Comparison of ENCODE assay signal across 19 cellular contexts in genomic region chr3:98903099-98903498, GRCh38. TPM values are rescaled to one million over a fixed set of nuclear protein-coding genes. Genes with fewer than 3 reads are reported as not detected.
DNase-seq lines count a peak whose midpoint lies in the region; ATAC-seq, FAIRE-seq and TF ChIP-seq lines count a peak whose summit lies in the region.
"Had no signal": no experiment of that assay in that cellular context is flagged by ENCODE, and none has a peak within 500 bp of the region (broad histone marks: within the 10 kb centered on the region; RNA-seq: fewer than 3 reads in every experiment).

No MANE protein-coding gene starts in this region.

- TF ChIP-seq CTCF in SK-N-SH (IDR thresholded peaks at IDR 0.05) = no peak
- TF ChIP-seq CTCF in OCI-LY7 (conservative IDR thresholded peaks at IDR 0.05; ENCODE audit: low read length) = no peak
- no peak for TF ChIP-seq CTCF in retinal pigment epithelial cell (conservative IDR thresholded peaks at IDR 0.05; ENCODE audit: low read depth, low read length)
- no peak for TF ChIP-seq CTCF in pancreas (IDR thresholded peaks at IDR 0.05)

- FAIRE-seq in pancreas (lab: Jason Lieb, UNC) = no peak

- H4K20me1 ChIP-seq in SK-N-SH (ENCODE audit: insufficient read depth) (peaks cover 27% of the 10 kb centered on the region), OCI-LY7 (ENCODE audit: insufficient read depth, low read length) (no peaks in the 10 kb centered on the region)

- H3F3A ChIP-seq in SK-N-SH (replicated peaks; ENCODE audit: insufficient read depth) = peaks cover 37% of the 10 kb centered on the region

- H3K79me2 ChIP-seq in SK-N-SH (ENCODE audit: insufficient read depth) (peaks cover 79% of the 10 kb centered on the region), OCI-LY7 (ENCODE audit: insufficient read depth, low read depth, low read length) (no peaks in the 10 kb centered on the region)

- DNase-seq in SK-N-SH (no peak), OCI-LY7 (ENCODE audit: low spot score) (no peak), retinal pigment epithelial cell (ENCODE audit: low read depth) (no peak), pancreas (no peak), NCI-H1105 (lab: John Stamatoyannopoulos, UW) (no peak)
- DNase-seq: activated CD8-positive, alpha-beta memory T cell treated with anti-CD3 and anti-CD28 coated beads for 24 hours; activated naive CD8-positive, alpha-beta T cell treated with anti-CD3 and anti-CD28 coated beads for 36 hours; activated T-cell treated with anti-CD3 and anti-CD28 coated beads, Interleukin-2, amount 50 U/mL, for 72 hours; dorsolateral prefrontal cortex; MV-4-11; naive thymus-derived CD4-positive, alpha-beta T cell; NCI-H2029 treated with DMSO at 0.1 percent for 48 hours; stimulated activated CD4-positive, alpha-beta T cell treated with anti-CD3 and anti-CD28 coated beads, Interleukin-12 subunit alpha, Interleukin-12 subunit beta, amount 100 ng/mL, for 4 hours; testis had no signal

- H3K9ac ChIP-seq in SK-N-SH (peak overlapping the region; percentile 81), iPS-18a (ENCODE audit: low read length) (no peak overlapping the region)

- no peak for ATAC-seq in SK-N-SH treated with all-trans-retinoic acid at 6 μM for 48 hours
- no peak for ATAC-seq in pancreas
- no peak for ATAC-seq in HG03108 (IDR thresholded peaks at IDR 0.05; ENCODE audit: unreplicated experiment)
- ATAC-seq: activated T-cell treated with anti-CD3 and anti-CD28 coated beads, Interleukin-2, amount 50 U/mL, for 72 hours; naive thymus-derived CD4-positive, alpha-beta T cell had no signal

- TF ChIP-seq EP300 in SK-N-SH (IDR thresholded peaks at IDR 0.05; ENCODE audit: borderline replicate concordance in 1 of 2, low read depth in 1 of 2, low read length in 1 of 2) = no peak

- POLR2A ChIA-PET in SK-N-SH (lab: Yijun Ruan, JAX) (no interaction called here), OCI-LY7 (lab: Charles Lee) (interaction anchor here (0.6 to 2.4 kb wide), 6 partner anchors 9 to 30 kb away, joined by 3 to 12 read pairs (median 3); no protein-coding TSS in a partner anchor)

- H3K9me3 ChIP-seq in SK-N-SH (0 out of 2 replicates have a peak, but pooled peaks cover under 1% of the 10 kb centered on the region), OCI-LY7 (ENCODE audit: low read length) (no peaks in the 10 kb centered on the region), iPS-18a (ENCODE audit: control insufficient read depth, low read depth, low read length) (no peaks in the 10 kb centered on the region), pancreas (no peaks in the 10 kb centered on the region)
- H3K9me3 ChIP-seq: BLaER1, esophagus muscularis mucosa, testis had no signal

- peaks cover 0 to 30% of the 10 kb centered on the region in 2 experiments for H3K36me3 ChIP-seq in SK-N-SH (replicated peaks in 1 of 2; ENCODE audit: control insufficient read depth in 1 of 2, insufficient read depth in 2 of 2, low read length in 1 of 2)
- H3K36me3 ChIP-seq in OCI-LY7 (ENCODE audit: insufficient read depth, low read length) = no peaks in the 10 kb centered on the region
- H3K36me3 ChIP-seq in iPS-18a (ENCODE audit: control insufficient read depth, low read depth, low read length) = no peaks in the 10 kb centered on the region
- no peaks in the 10 kb centered on the region for H3K36me3 ChIP-seq in pancreas
- H3K36me3 ChIP-seq: BLaER1, esophagus muscularis mucosa had no signal

- H3K27me3 ChIP-seq in SK-N-SH (ENCODE audit: insufficient read depth) = no peaks in the 10 kb centered on the region
- H3K27me3 ChIP-seq in iPS-18a (ENCODE audit: control insufficient read depth, insufficient read depth, low read length) = no peaks in the 10 kb centered on the region
- H3K27me3 ChIP-seq in pancreas = no peaks in the 10 kb centered on the region
- H3K27me3 ChIP-seq: BLaER1, dorsolateral prefrontal cortex, esophagus muscularis mucosa, testis had no signal

- H2AFZ ChIP-seq in SK-N-SH (ENCODE audit: low read depth) (no peak overlapping the region), OCI-LY7 (ENCODE audit: low read length) (peak overlapping the region; percentile 98; the same call in 1 of the 2 replicates)

- 75% methylated on average over 3 of the region's 3 CpGs for WGBS in SK-N-SH (ENCODE audit: low lambda C conversion rate)
- 83 to 91% methylated on average over 3 of the region's 3 CpGs for WGBS in pancreas, 2 donors

- H3K27ac ChIP-seq in SK-N-SH (ENCODE audit: low read depth in 2 of 2, low read length in 1 of 2) = peak overlapping the region in 1 of 2 experiments; percentile 89; a peak in 2 of 4 replicates
- H3K27ac ChIP-seq in OCI-LY7 (ENCODE audit: low read depth, low read length, poor library complexity, severe bottlenecking) = no peak overlapping the region
- H3K27ac ChIP-seq in iPS-18a (ENCODE audit: low read length) = no peak overlapping the region
- no peak overlapping the region for H3K27ac ChIP-seq in pancreas
- H3K27ac ChIP-seq: BLaER1 had no signal

- TF ChIP-seq RAD21 in SK-N-SH (IDR thresholded peaks at IDR 0.05; ENCODE audit: low read length) = no peak

- CTCF ChIA-PET in SK-N-SH (lab: Yijun Ruan, JAX) = no interaction called here
- CTCF ChIA-PET in OCI-LY7 (lab: Charles Lee; ENCODE audit: unreplicated experiment) = interaction anchor here (0.6 kb wide), 1 partner anchor 1130 kb away, joined by 4 read pairs; no protein-coding TSS in a partner anchor

- intact Hi-C loops in OCI-LY7 (cut with micrococcal nuclease; ENCODE audit: unreplicated experiment) = loop anchor here (5.0 to 10.0 kb wide), 3 partner anchors 81 to 308 kb away; partner anchors contain the start of gene CPOX
- intact Hi-C loops in pancreas (cut with DNase I) = no loop called here

- H3K4me2 ChIP-seq in SK-N-SH (peak overlapping the region; percentile 91), OCI-LY7 (ENCODE audit: low read length) (peak overlapping the region; percentile 73; the same call in 1 of the 2 replicates)

- H3K9me2 ChIP-seq in SK-N-SH (no peaks in the 10 kb centered on the region), OCI-LY7 (ENCODE audit: insufficient read depth, low read length) (no peaks in the 10 kb centered on the region)

- H3K4me3 ChIP-seq in SK-N-SH (ENCODE audit: low read depth in 2 of 2, low read length in 1 of 2) (peak overlapping the region in 1 of 2 experiments; percentile 77; a peak in 3 of 4 replicates), OCI-LY7 (ENCODE audit: low read depth, low read length, poor library complexity, severe bottlenecking) (no peak overlapping the region), iPS-18a (ENCODE audit: low read length) (peak overlapping the region; percentile 70), retinal pigment epithelial cell (ENCODE audit: low read length) (peak overlapping the region; percentile 69), pancreas (no peak overlapping the region)

- H3K4me1 ChIP-seq in SK-N-SH (ENCODE audit: control insufficient read depth in 1 of 2, insufficient read depth in 2 of 2, low read depth in 1 of 2, low read length in 1 of 2) (peaks cover 4 to 7% of the 10 kb centered on the region in 2 experiments), OCI-LY7 (ENCODE audit: insufficient read depth, low read length, poor library complexity, severe bottlenecking) (peaks cover 21% of the 10 kb centered on the region), iPS-18a (ENCODE audit: control insufficient read depth, low read depth, low read length) (peaks cover 18% of the 10 kb centered on the region), pancreas (peaks cover 0 to 12% (median 8%) of the 10 kb centered on the region in 3 donors)
- H3K4me1 ChIP-seq: testis had no signal

- BruUV-seq in OCI-LY7 (replicated peaks; lab: Mats Ljungman, UMichigan) = no TSS peak

TF ChIP-seq in SK-N-SH, 30 proteins besides CTCF, POLR2A, EP300 and RAD21 (continues in another document):
- TF ChIP-seq MXI1 (IDR thresholded peaks at IDR 0.05; ENCODE audit: low read depth, low read length) = no peak
- TF ChIP-seq EZH2phosphoT487 (IDR thresholded peaks at IDR 0.05; ENCODE audit: borderline replicate concordance, low read depth) = no peak
- TF ChIP-seq ELF1 (IDR thresholded peaks at IDR 0.05) = no peak
- TF ChIP-seq USF1 (IDR thresholded peaks at IDR 0.05; ENCODE audit: borderline replicate concordance, low read depth) = no peak
- TF ChIP-seq SMC3 (IDR thresholded peaks at IDR 0.05; ENCODE audit: low read depth, low read length) = no peak

TF ChIP-seq in SK-N-SH treated with all-trans-retinoic acid at 6 μM for 48 hours, 23 proteins besides CTCF, POLR2A, EP300 and RAD21:
- no peak for TF ChIP-seq CSDC2 (CRISPR knock-in tag; IDR thresholded peaks at IDR 0.05)
- no peak for TF ChIP-seq ZC3H10 (CRISPR knock-in tag; IDR thresholded peaks at IDR 0.05)
- TF ChIP-seq ISL1 (CRISPR knock-in tag; IDR thresholded peaks at IDR 0.05) = no peak
- TF ChIP-seq ESRRG (CRISPR knock-in tag; IDR thresholded peaks at IDR 0.05) = no peak

RNA-seq across cellular contexts. Expression of gene DCBLD2, which starts 1.6 kb away (rescaled TPM):
- 159 and 190 TPM in 2 replicates for polyA plus RNA-seq in SK-N-SH (2012; rRNA removed)
- polyA plus RNA-seq in SK-N-SH (2012; cell fraction: cytosol; rRNA removed) = 198 and 211 TPM in 2 replicates
- polyA plus RNA-seq in SK-N-SH (2012; cell fraction: nucleus; rRNA removed) = 130 and 207 TPM in 2 replicates
- total RNA-seq in OCI-LY7 (2014; rRNA removed; shearing (Covaris generic)) = 9.2 and 12.0 TPM in 2 replicates
- 11.9 and 16.2 TPM in 2 replicates for total RNA-seq in OCI-LY7 (2022)
- 10 to 100 TPM in 2 of 6 donors, 1 to 10 TPM in 4; 4.5 to 12.9 (median 7.7) TPM for total RNA-seq in pancreas
- polyA plus RNA-seq in pancreas = 1 to 10 TPM; 2.2 to 4.6 TPM

Comparison
In these comparisons a context has a peak if more than half of its experiments do, and no peak if none do; other contexts are left out.
1. H3K4me3 ChIP-seq: peak in iPS-18a (single experiment) and retinal pigment epithelial cell (single experiment); none in OCI-LY7 (single experiment) and pancreas (0 of 4).